ENCODE assay signal across 8 cellular contexts in the genomic region with DNA sequence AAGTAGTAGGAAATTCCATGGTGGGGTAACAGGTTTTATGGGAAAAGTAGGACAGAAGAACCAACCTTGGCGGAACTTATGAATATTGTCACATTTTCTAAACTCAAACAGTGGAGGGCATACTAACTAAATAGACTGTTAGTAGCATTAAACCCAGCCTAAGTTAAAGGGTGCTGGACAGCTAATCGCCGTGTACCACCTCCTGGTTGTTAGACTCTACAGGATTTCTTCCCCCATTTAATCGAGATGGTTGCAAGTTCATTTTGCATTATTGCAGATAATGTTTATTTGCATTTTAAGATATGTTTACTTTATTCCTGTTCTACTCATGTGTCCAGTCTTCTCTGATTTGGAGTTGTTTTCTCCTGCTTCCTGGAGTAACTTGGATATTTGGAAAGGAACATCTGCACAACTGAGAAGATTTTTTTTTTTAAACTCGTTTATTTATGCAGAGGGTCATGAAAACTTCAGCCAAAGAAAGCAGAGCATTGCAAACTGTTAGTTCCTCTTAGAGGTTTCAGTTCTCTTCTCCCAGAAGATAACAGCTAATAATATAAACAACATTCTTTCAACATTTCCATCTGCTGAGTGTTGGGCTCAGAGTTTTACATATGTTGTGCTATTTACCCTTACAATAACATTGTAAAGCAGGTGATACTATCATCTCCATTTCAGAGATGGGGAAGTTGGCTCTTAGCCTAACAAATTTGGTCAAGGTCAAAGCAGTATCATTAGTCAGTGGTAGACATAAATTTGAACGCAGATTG. TPM values are rescaled to one million over a fixed set of nuclear protein-coding genes. Genes with fewer than 3 reads are reported as not detected.
A peak's percentile ranks its signal among the peaks of the same experiment; 100 is the strongest.
DNase-seq lines count a peak whose midpoint lies in the region; ATAC-seq lines count a peak whose summit lies in the region.

No MANE protein-coding gene starts in this region.

- DNase-seq in MV-4-11 (lab: John Stamatoyannopoulos, UW) = peak; percentile 84
- DNase-seq in memory B cell (ENCODE audit: low spot score in 2 of 2) = peak in 1 of 2 donors; percentile 42
- no peak for DNase-seq in activated CD4-positive, alpha-beta T cell treated with anti-CD3 and anti-CD28 coated beads for 4 hours
- no peak for DNase-seq in dermis blood vessel endothelial cell
- DNase-seq in SHP77 treated with DMSO at 0.1 percent for 48 hours (lab: John Stamatoyannopoulos, UW) = no peak
- no peak for DNase-seq in GDM1 (lab: John Stamatoyannopoulos, UW)

- peak overlapping the region; percentile 75 for H3K27ac Mint-ChIP-seq in memory B cell

- peaks cover 12% of the 10 kb centered on the region for H3K36me3 Mint-ChIP-seq in memory B cell

- H3K4me3 Mint-ChIP-seq in memory B cell = peak overlapping the region; percentile 61

- no peaks in the 10 kb centered on the region for H3K27me3 Mint-ChIP-seq in memory B cell

- peaks cover 5% of the 10 kb centered on the region for H3K9me3 Mint-ChIP-seq in memory B cell

- peak; percentile 89 for ATAC-seq in GM18517 (IDR thresholded peaks at IDR 0.05; ENCODE audit: unreplicated experiment)
- ATAC-seq in HG02588 (IDR thresholded peaks at IDR 0.05; ENCODE audit: unreplicated experiment) = peak; percentile 86
- ATAC-seq in memory B cell (ENCODE audit: low read depth) = peak; percentile 90

- peaks cover 51% of the 10 kb centered on the region for H3K4me1 Mint-ChIP-seq in memory B cell

RNA-seq across cellular contexts. Expression of a gene that starts 51.5 kb away (rescaled TPM):
- 76.6 and 83.4 TPM in 2 replicates for total RNA-seq in dermis blood vessel endothelial cell
